Comparison of ENCODE assay signal across 1 cellular context in the genomic region with DNA sequence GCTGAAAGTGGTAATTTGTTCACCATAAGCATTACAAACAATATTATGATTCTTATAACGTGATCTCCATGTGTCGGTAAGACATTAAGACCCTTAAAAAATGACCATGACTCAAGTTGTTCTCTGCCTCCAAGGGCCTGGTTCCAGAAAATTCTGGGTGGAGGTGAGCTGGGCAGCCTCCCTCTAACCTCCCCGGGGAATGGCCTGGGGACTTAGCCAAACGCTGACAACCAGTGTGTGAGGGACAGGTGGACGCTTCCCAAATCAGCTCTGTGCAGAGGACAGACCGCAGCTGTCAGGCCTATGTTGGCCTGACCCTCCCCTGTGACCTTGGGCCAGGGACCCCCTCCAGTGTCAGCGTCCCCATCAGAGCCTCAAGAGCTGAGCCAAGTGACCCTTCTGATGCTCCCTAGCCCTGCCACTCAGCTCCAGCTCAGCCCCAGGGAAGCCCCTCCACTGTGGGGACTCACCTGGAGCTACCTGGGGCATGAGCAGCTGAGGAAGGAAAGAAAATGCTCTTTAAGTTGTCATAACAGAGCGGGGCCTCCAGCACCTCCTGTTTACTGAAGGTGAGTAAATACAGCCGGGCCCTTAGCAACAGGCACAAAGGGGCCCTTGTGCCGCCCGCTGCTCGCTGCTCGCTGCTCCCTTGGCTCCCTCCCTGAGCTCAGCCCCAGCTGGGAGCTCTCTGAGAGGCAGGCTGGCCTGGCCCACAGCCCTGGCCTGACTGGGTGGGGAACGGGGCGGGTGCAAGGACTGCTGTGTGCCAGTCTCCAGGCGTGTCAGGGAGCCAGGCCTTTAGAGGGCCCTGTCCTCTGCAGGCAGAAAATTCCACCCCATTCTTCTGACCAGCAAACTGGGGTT.
A peak's percentile ranks its signal among the peaks of the same experiment; 100 is the strongest.
TF ChIP-seq lines count a peak whose summit lies in the region.

No MANE protein-coding gene starts in this region.

TF ChIP-seq in HepG2, 621 proteins besides CTCF, POLR2A, EP300 and RAD21 (continued from another document and continues in another):
- TF ChIP-seq POGK (CRISPR knock-in tag; conservative IDR thresholded peaks at IDR 0.05) = peak; percentile 71; the same call in 1 of the 2 replicates
- TF ChIP-seq, protein P1, sequence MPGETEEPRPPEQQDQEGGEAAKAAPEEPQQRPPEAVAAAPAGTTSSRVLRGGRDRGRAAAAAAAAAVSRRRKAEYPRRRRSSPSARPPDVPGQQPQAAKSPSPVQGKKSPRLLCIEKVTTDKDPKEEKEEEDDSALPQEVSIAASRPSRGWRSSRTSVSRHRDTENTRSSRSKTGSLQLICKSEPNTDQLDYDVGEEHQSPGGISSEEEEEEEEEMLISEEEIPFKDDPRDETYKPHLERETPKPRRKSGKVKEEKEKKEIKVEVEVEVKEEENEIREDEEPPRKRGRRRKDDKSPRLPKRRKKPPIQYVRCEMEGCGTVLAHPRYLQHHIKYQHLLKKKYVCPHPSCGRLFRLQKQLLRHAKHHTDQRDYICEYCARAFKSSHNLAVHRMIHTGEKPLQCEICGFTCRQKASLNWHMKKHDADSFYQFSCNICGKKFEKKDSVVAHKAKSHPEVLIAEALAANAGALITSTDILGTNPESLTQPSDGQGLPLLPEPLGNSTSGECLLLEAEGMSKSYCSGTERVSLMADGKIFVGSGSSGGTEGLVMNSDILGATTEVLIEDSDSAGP (CRISPR knock-in tag; IDR thresholded peaks at IDR 0.05; ENCODE audit: borderline replicate concordance) = peak; percentile 79
- TF ChIP-seq PITX1 (CRISPR knock-in tag; IDR thresholded peaks at IDR 0.05) = 0 out of 2 replicates have a peak, but pooled peaks have one; percentile 1
- peak; percentile 84; the same call in 1 of the 2 replicates for TF ChIP-seq ZNF788 (CRISPR knock-in tag; IDR thresholded peaks at IDR 0.05; ENCODE audit: borderline replicate concordance)
- TF ChIP-seq JUNB (CRISPR knock-in tag; IDR thresholded peaks at IDR 0.05; ENCODE audit: borderline replicate concordance) = no peak
- TF ChIP-seq HOXA5 (CRISPR knock-in tag; IDR thresholded peaks at IDR 0.05) = peak; percentile 78
- peak; percentile 79 for TF ChIP-seq ZFY (CRISPR knock-in tag; IDR thresholded peaks at IDR 0.05)
- TF ChIP-seq THAP11 (CRISPR knock-in tag; IDR thresholded peaks at IDR 0.05) = peak; percentile 54; the same call in 1 of the 2 replicates
- TF ChIP-seq RBM39 (IDR thresholded peaks at IDR 0.05; ENCODE audit: low read depth, low read length, poor library complexity, severe bottlenecking) = peak; percentile 98
- peak; percentile 20; the same call in 1 of the 2 replicates for TF ChIP-seq ZMYM3 (CRISPR knock-in tag; IDR thresholded peaks at IDR 0.05)
- peak; percentile 49; the same call in 1 of the 2 replicates for TF ChIP-seq MYC (CRISPR knock-in tag; IDR thresholded peaks at IDR 0.05; ENCODE audit: borderline replicate concordance)
- peak; percentile 89 for TF ChIP-seq ZNF772 (CRISPR knock-in tag; IDR thresholded peaks at IDR 0.05)
- TF ChIP-seq NR2F1 (CRISPR knock-in tag; IDR thresholded peaks at IDR 0.05) = peak in 1 of 2 experiments; percentile 55; a peak in 1 of 4 replicates
- TF ChIP-seq ZNF318 (CRISPR knock-in tag; IDR thresholded peaks at IDR 0.05) = no peak
- TF ChIP-seq ELF3 (CRISPR knock-in tag; IDR thresholded peaks at IDR 0.05) = peak; percentile 64; the same call in 1 of the 2 replicates
- TF ChIP-seq HIC2 (CRISPR knock-in tag; IDR thresholded peaks at IDR 0.05; ENCODE audit: low read depth) = peak; percentile 74; the same call in 1 of the 2 replicates
- TF ChIP-seq CREM (IDR thresholded peaks at IDR 0.05) = peak; percentile 48; the same call in 1 of the 2 replicates
- no peak for TF ChIP-seq CREM (CRISPR knock-in tag; IDR thresholded peaks at IDR 0.05)
- no peak for TF ChIP-seq SOX13 (IDR thresholded peaks at IDR 0.05)
- peak in 1 of 2 experiments; percentile 81; a peak in 2 of 4 replicates for TF ChIP-seq SOX13 (CRISPR knock-in tag; conservative IDR thresholded peaks at IDR 0.05 in 1 of 2, IDR thresholded peaks at IDR 0.05 in 1 of 2)
- 0 out of 2 replicates have a peak, but pooled peaks have one; percentile 43 for TF ChIP-seq NR2C2 (CRISPR knock-in tag; IDR thresholded peaks at IDR 0.05; ENCODE audit: borderline replicate concordance)
- TF ChIP-seq ZNF883 (CRISPR knock-in tag; IDR thresholded peaks at IDR 0.05; ENCODE audit: not compliant biosample characterization) = peak; percentile 45
- TF ChIP-seq BRD4 (CRISPR knock-in tag; IDR thresholded peaks at IDR 0.05) = no peak
- no peak for TF ChIP-seq DMTF1 (CRISPR knock-in tag; IDR thresholded peaks at IDR 0.05)
- peak; percentile 88 for TF ChIP-seq ETV5 (CRISPR knock-in tag; IDR thresholded peaks at IDR 0.05; ENCODE audit: borderline replicate concordance)
- 0 out of 2 replicates have a peak, but pooled peaks have one; percentile 18 for TF ChIP-seq ZBTB33 (CRISPR knock-in tag; IDR thresholded peaks at IDR 0.05)
- TF ChIP-seq SIX4 (CRISPR knock-in tag; IDR thresholded peaks at IDR 0.05) = peak; percentile 13; the same call in 1 of the 2 replicates
- TF ChIP-seq ZNF878 (CRISPR knock-in tag; IDR thresholded peaks at IDR 0.05) = peak; percentile 72; the same call in 1 of the 2 replicates
- TF ChIP-seq BORCS8-MEF2B (CRISPR knock-in tag; IDR thresholded peaks at IDR 0.05) = peak; percentile 19; the same call in 1 of the 2 replicates
- no peak for TF ChIP-seq ZNF780A (CRISPR knock-in tag; IDR thresholded peaks at IDR 0.05)
- peak; percentile 88; the same call in 1 of the 2 replicates for TF ChIP-seq ZNF121 (CRISPR knock-in tag; IDR thresholded peaks at IDR 0.05)
- 0 out of 2 replicates have a peak, but pooled peaks have one; percentile 45 for TF ChIP-seq ISL2 (CRISPR knock-in tag; IDR thresholded peaks at IDR 0.05)
- TF ChIP-seq ZNF761 (CRISPR knock-in tag; conservative IDR thresholded peaks at IDR 0.05) = peak; percentile 73; the same call in 1 of the 2 replicates
- peak; percentile 51 for TF ChIP-seq PHF8 (CRISPR knock-in tag; IDR thresholded peaks at IDR 0.05)
- TF ChIP-seq GRHL1 (CRISPR knock-in tag; conservative IDR thresholded peaks at IDR 0.05) = no peak
